In genomic region chr12:59834659-59835474, GRCh38 we compare ENCODE assay signal across 8 cellular contexts.
A peak's percentile ranks its signal among the peaks of the same experiment; 100 is the strongest.
DNase-seq lines count a peak whose midpoint lies in the region; ATAC-seq and TF ChIP-seq lines count a peak whose summit lies in the region.

No MANE protein-coding gene starts in this region.

- H2BK12ac ChIP-seq in mesenchymal stem cell (ENCODE audit: low read length in 2 of 2): no peak overlapping the region

- H3K4me1 ChIP-seq in mesenchymal stem cell (ENCODE audit: control insufficient read depth, insufficient read depth, low read depth, low read length): no peaks in the 10 kb centered on the region

- H3K36me3 ChIP-seq in mesenchymal stem cell (ENCODE audit: control insufficient read depth in 1 of 2, insufficient read depth in 2 of 2, low read depth in 1 of 2, low read length in 2 of 2): no peaks in the 10 kb centered on the region

- no peak overlapping the region for H2BK5ac ChIP-seq in mesenchymal stem cell (ENCODE audit: low read depth, low read length, poor library complexity, severe bottlenecking)

- no peak overlapping the region for H4K8ac ChIP-seq in mesenchymal stem cell (ENCODE audit: low read length)

- ATAC-seq in HG03378 (IDR thresholded peaks at IDR 0.05; ENCODE audit: unreplicated experiment) (peak; percentile 63), HG03139 (IDR thresholded peaks at IDR 0.05; ENCODE audit: unreplicated experiment) (no peak)

- H2AFZ ChIP-seq in mesenchymal stem cell (ENCODE audit: low read depth, low read length): no peak overlapping the region

- H3K4me3 ChIP-seq in astrocyte of the cerebellum (ENCODE audit: low read depth, low read length): no peak overlapping the region
- H3K4me3 ChIP-seq in mesenchymal stem cell (ENCODE audit: insufficient read depth in 1 of 2, low read depth in 1 of 2, low read length in 2 of 2): no peak overlapping the region

- no peak overlapping the region for H3K27ac ChIP-seq in mesenchymal stem cell (ENCODE audit: low read length, poor library complexity, severe bottlenecking)

- in situ Hi-C loops in astrocyte of the cerebellum (cut with HindIII; ENCODE audit: low sequenced_read_pairs): no loop called here

- H3K9me3 ChIP-seq in mesenchymal stem cell (ENCODE audit: control insufficient read depth, low read length): no peaks in the 10 kb centered on the region

- H2AK5ac ChIP-seq in mesenchymal stem cell (ENCODE audit: low read length, severe bottlenecking): no peak overlapping the region

- no peak overlapping the region for H4K91ac ChIP-seq in mesenchymal stem cell (ENCODE audit: low read length)

- H3K79me1 ChIP-seq in mesenchymal stem cell (replicated peaks; ENCODE audit: low read length, poor library complexity, severe bottlenecking): no peaks in the 10 kb centered on the region

- H3K18ac ChIP-seq in mesenchymal stem cell (ENCODE audit: low read depth in 1 of 2, low read length in 2 of 2): no peak overlapping the region

- no peak overlapping the region for H3K4me2 ChIP-seq in mesenchymal stem cell (ENCODE audit: low read length, poor library complexity, severe bottlenecking)

- no peak overlapping the region for H3K9ac ChIP-seq in mesenchymal stem cell (ENCODE audit: low read length)

- TF ChIP-seq CTCF in astrocyte of the cerebellum (IDR thresholded peaks at IDR 0.05; ENCODE audit: low read depth, low read length, missing control alignments): peak; percentile 25

- no peak overlapping the region for H3K4ac ChIP-seq in mesenchymal stem cell (ENCODE audit: low read depth in 1 of 2, low read length in 2 of 2)

- no peak overlapping the region for H2BK15ac ChIP-seq in mesenchymal stem cell (ENCODE audit: low read depth, poor library complexity, severe bottlenecking)

- no peaks in the 10 kb centered on the region for H3K27me3 ChIP-seq in mesenchymal stem cell (ENCODE audit: control insufficient read depth in 1 of 2, insufficient read depth in 1 of 2, low read length in 2 of 2)

- no peak overlapping the region for H3K23ac ChIP-seq in mesenchymal stem cell (ENCODE audit: low read length in 2 of 2)

- H3K14ac ChIP-seq in mesenchymal stem cell (ENCODE audit: low read length in 2 of 2): no peak overlapping the region

- peak; percentile 55 for DNase-seq in SIG-M5 treated with dmso at 0.1 percent for 504 hours (lab: John Stamatoyannopoulos, UW; ENCODE audit: unreplicated experiment)
- DNase-seq in SIG-M5 (lab: John Stamatoyannopoulos, UW): no peak
- DNase-seq in astrocyte of the cerebellum (ENCODE audit: low read depth): no peak
- DNase-seq in mesenchymal stem cell: peak; percentile 42
- DNase-seq in activated CD8-positive, alpha-beta memory T cell treated with anti-CD3 and anti-CD28 coated beads, Interleukin-2, amount 50 U/mL, for 48 hours: no peak
- no peak for DNase-seq in activated naive CD4-positive, alpha-beta T cell treated with Interleukin-2 at 50 U/mL for 16 hours

- H2BK120ac ChIP-seq in mesenchymal stem cell (ENCODE audit: low read depth, low read length): no peak overlapping the region

- WGBS in mesenchymal stem cell: 46% methylated on average over 2 of the region's 2 CpGs

Comparison
In these comparisons a context has a peak if more than half of its experiments do, and no peak if none do; other contexts are left out.
1. DNase-seq: peak in SIG-M5 treated with dmso at 0.1 percent for 504 hours (single experiment) and mesenchymal stem cell (single experiment); none in SIG-M5 (single experiment), astrocyte of the cerebellum (single experiment), activated CD8-positive, alpha-beta memory T cell treated with anti-CD3 and anti-CD28 coated beads, Interleukin-2, amount 50 U/mL, for 48 hours (single experiment) and activated naive CD4-positive, alpha-beta T cell treated with Interleukin-2 at 50 U/mL for 16 hours (single experiment).